Comparison of ENCODE assay signal across 1 cellular context in genomic region chr21:44017601-44018000, GRCh38.
TF ChIP-seq lines count a peak whose summit lies in the region.

No MANE protein-coding gene starts in this region.

TF ChIP-seq in GM12878, 131 proteins besides CTCF, POLR2A, EP300 and RAD21:
- TF ChIP-seq NR2C2 (IDR thresholded peaks at IDR 0.05; ENCODE audit: borderline replicate concordance, control insufficient read depth, insufficient read length, low read depth) (no peak), ATF7 (IDR thresholded peaks at IDR 0.05; ENCODE audit: low read depth) (peak; percentile 74)
